In the genomic region with DNA sequence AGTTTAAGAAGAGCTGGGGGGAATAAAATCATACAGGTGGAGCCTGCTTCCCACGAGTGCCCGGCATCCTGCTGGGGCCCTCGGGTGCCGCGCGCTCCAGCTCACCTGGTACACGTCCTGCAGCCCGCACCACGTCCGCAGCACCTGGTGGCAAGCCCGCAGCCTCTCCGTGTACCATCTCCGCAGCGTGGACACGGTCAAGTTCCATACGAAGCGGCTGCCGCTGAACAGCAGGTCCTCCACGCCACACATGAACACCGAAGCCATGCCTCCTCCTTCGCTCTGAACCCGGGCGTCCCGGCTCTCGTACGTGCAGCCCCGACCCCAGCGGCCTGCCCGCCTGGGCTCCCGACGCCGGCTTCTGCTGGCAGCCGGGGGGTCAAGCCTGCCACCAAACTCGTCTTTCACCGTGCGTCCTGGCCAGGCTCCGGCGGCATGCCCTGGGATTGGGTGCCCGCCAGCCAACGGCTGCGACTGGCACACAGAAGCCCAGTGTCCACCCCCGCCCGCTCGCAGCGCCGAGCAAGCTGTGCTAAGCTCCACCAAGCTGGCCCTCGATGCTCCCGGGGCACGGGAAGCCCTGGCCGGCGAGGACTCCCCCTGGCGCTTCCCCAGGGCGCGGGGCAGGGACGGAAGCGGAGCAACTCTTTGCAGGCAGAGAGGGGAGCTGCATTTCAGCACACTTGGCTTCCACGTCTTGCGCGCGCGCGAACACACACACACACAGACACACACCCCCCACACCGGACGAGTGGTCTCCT, we compare ENCODE assay signal across 8 cellular contexts. TPM values are rescaled to one million over a fixed set of nuclear protein-coding genes. Genes with fewer than 3 reads are reported as not detected.
A peak's percentile ranks its signal among the peaks of the same experiment; 100 is the strongest.
DNase-seq lines count a peak whose midpoint lies in the region; TF ChIP-seq lines count a peak whose summit lies in the region.

A gene (minus strand): TSS at position 366 of the 761 bp plus-strand sequence. CDS start 99 bp downstream, at position 267.

- peak within 1 kb of the TSS; percentile 58 to 68 for H3K4me3 ChIP-seq in neutrophil (ENCODE audit: low read depth in 1 of 2, low read length in 1 of 2)

- peaks cover 44 to 50% of the 10 kb centered on the region in 2 experiments for H3K4me1 ChIP-seq in neutrophil (ENCODE audit: control insufficient read depth in 1 of 2, insufficient read depth in 1 of 2, low read depth in 1 of 2, low read length in 1 of 2)

- no peaks in the 10 kb centered on the region for H3K36me3 ChIP-seq in neutrophil

- DNase-seq in NCI-H1930 (lab: John Stamatoyannopoulos, UW) (peak; percentile 30 to 34), amygdala (lab: John Stamatoyannopoulos, UW) (peak in 55 of 56 donors; percentile 49 to 98 (median 86)), cardiac septum (ENCODE audit: low spot score) (peak; percentile 91), SHP77 treated with DMSO at 0.1 percent for 48 hours (lab: John Stamatoyannopoulos, UW) (no peak), NCI-H1436 treated with DMSO at 0.1 percent for 48 hours (lab: John Stamatoyannopoulos, UW) (no peak), SKM-1 (lab: John Stamatoyannopoulos, UW; ENCODE audit: unreplicated experiment) (no peak)

- H3K9me3 ChIP-seq in neutrophil, result no peaks in the 10 kb centered on the region

- H3K27ac ChIP-seq in neutrophil, result peak within 1 kb of the TSS; percentile 63

- TF ChIP-seq CTCF in GM12874 (IDR thresholded peaks at IDR 0.05; ENCODE audit: insufficient read depth, low read depth, low read length) (peak; percentile 23; the same call in 1 of the 2 replicates), neutrophil (IDR thresholded peaks at IDR 0.05) (no peak)

- intact Hi-C loops in cardiac septum (cut with DNase I), result no loop called here

- H3K27me3 ChIP-seq in neutrophil, result no peaks in the 10 kb centered on the region

RNA-seq across cellular contexts. Expression of the gene that starts here (rescaled TPM):
- 10.8 TPM for total RNA-seq in cardiac septum

Comparison
In these comparisons a context has a peak if more than half of its experiments do, and no peak if none do; other contexts are left out.
1. DNase-seq: peak in NCI-H1930 (2 of 2), amygdala (55 of 56) and cardiac septum (single experiment); none in SHP77 treated with DMSO at 0.1 percent for 48 hours (single experiment), NCI-H1436 treated with DMSO at 0.1 percent for 48 hours (single experiment) and SKM-1 (single experiment).